Comparison of ENCODE assay signal across 10 cellular contexts in the genomic region with DNA sequence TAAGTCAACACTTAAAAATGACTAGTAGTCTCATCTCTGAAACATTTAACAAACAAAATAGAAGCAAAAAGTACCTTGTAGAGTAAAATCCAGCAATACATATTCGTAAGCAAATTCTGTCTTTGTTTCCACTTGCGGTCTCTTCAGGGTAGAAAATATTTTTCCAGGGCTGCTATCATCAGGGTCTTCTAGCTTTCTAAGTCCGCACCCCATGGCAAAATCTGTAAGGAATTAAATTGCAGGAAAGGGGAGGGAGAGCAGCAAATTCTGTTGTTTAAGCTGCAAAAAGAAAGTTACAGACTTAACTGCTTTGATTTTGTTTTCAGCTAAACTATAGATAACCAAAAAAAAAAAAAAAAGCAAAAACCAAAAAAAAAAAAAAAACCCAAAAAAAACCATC. TPM values are rescaled to one million over a fixed set of nuclear protein-coding genes. Genes with fewer than 3 reads are reported as not detected.
A peak's percentile ranks its signal among the peaks of the same experiment; 100 is the strongest.
DNase-seq lines count a peak whose midpoint lies in the region; ATAC-seq, FAIRE-seq and TF ChIP-seq lines count a peak whose summit lies in the region.
"Had no signal": no experiment of that assay in that cellular context is flagged by ENCODE, and none has a peak within 500 bp of the region (broad histone marks: within the 10 kb centered on the region; RNA-seq: fewer than 3 reads in every experiment).

A gene with protein sequence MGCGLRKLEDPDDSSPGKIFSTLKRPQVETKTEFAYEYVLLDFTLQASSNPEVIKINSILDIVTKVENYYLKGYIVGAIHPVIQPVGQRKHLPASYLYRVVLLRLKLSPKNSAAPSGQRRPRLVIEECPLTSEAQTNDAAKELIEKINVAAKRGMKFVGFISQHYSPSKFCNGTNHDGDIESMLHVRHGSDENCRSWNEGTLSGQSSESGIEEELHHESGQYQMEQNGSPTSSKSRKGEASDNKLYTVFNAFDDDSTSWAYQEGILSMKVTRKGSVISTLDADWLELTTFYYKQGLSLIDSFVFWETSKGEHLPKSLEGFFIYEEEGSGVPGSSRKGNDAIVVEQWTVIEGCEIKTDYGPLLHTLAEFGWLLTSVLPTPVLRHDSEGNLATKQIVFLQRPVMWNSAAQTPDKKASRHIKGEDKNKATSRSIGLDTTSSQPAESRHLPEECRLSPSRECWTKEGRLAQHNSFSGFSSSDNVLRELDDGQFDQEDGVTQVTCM (minus strand): TSS at position 342 of the 400 bp plus-strand sequence. CDS start 129 bp downstream, at position 213.

- WGBS in sigmoid colon, 2 donors, result 69 to 87% methylated on average over 3 of the region's 3 CpGs

- H4K20me1 ChIP-seq in GM23338 (replicated peaks; ENCODE audit: insufficient read depth), result no peaks in the 10 kb centered on the region

- H3K4me3 ChIP-seq in GM23338 (peak within 1 kb of the TSS; percentile 43), kidney (ENCODE audit: low read length in 2 of 2) (peak within 1 kb of the TSS; percentile 49 to 62), sigmoid colon (peak within 1 kb of the TSS; percentile 21 to 40 (median 31)), HAP-1 (no peak within 1 kb of the TSS)

- peak within 1 kb of the TSS; percentile 61 for H3K4me3 Mint-ChIP-seq in GM23338
- H3K4me3 Mint-ChIP-seq in activated CD4-positive, alpha-beta T cell treated with anti-CD3 and anti-CD28 coated beads, Interleukin-2, amount 10 ng/mL, durations not matched to agents 24 days and 14 days, result no peak within 1 kb of the TSS

- intact Hi-C loops in kidney (cut with DNase I) (no loop called here), sigmoid colon (cut with DNase I) (loop anchor here (5.0 kb wide), 1 partner anchor 43 kb away; no protein-coding TSS in a partner anchor)
- intact Hi-C loops in activated CD4-positive, alpha-beta T cell treated with anti-CD3 and anti-CD28 coated beads, Interleukin-2, amount 10 ng/mL, durations not matched to agents 24 days and 14 days (cut with micrococcal nuclease), result no loop called here

- H3K36me3 ChIP-seq in GM23338 (ENCODE audit: insufficient read depth) (no peaks in the 10 kb centered on the region), kidney (ENCODE audit: control insufficient read depth in 1 of 2, insufficient read depth in 2 of 2, low read length in 2 of 2) (no peaks in the 10 kb centered on the region), sigmoid colon (no peaks in the 10 kb centered on the region), HAP-1 (replicated peaks) (no peaks in the 10 kb centered on the region)

- H3K79me2 ChIP-seq in GM23338 (replicated peaks; ENCODE audit: insufficient read depth), result no peaks in the 10 kb centered on the region

- H3K27me3 Mint-ChIP-seq in GM23338 (ENCODE audit: insufficient read depth, low read depth, poor library complexity), result no peaks in the 10 kb centered on the region
- H3K27me3 Mint-ChIP-seq in activated CD4-positive, alpha-beta T cell treated with anti-CD3 and anti-CD28 coated beads, Interleukin-2, amount 10 ng/mL, durations not matched to agents 24 days and 14 days, result peaks cover 23% of the 10 kb centered on the region

- H3K4me1 ChIP-seq in GM23338 (ENCODE audit: insufficient read depth) (peaks cover 37% of the 10 kb centered on the region), kidney (ENCODE audit: control insufficient read depth in 1 of 2, insufficient read depth in 1 of 2, low read depth in 1 of 2, low read length in 2 of 2) (no peaks in the 10 kb centered on the region), sigmoid colon (no peaks in the 10 kb centered on the region), HAP-1 (no peaks in the 10 kb centered on the region)

- H3K27me3 ChIP-seq in GM23338 (ENCODE audit: insufficient read depth), result no peaks in the 10 kb centered on the region
- no peaks in the 10 kb centered on the region for H3K27me3 ChIP-seq in sigmoid colon
- H3K27me3 ChIP-seq in HAP-1 (ENCODE audit: low read depth), result no peaks in the 10 kb centered on the region

- peak within 1 kb of the TSS; percentile 78 for H3K27ac Mint-ChIP-seq in GM23338
- H3K27ac Mint-ChIP-seq in activated CD4-positive, alpha-beta T cell treated with anti-CD3 and anti-CD28 coated beads, Interleukin-2, amount 10 ng/mL, durations not matched to agents 24 days and 14 days, result no peak within 1 kb of the TSS

- no peaks in the 10 kb centered on the region for H3K9me3 Mint-ChIP-seq in GM23338
- H3K9me3 Mint-ChIP-seq in activated CD4-positive, alpha-beta T cell treated with anti-CD3 and anti-CD28 coated beads, Interleukin-2, amount 10 ng/mL, durations not matched to agents 24 days and 14 days, result no peaks in the 10 kb centered on the region

- H3K9ac ChIP-seq in kidney (ENCODE audit: low read length in 2 of 2), result peak within 1 kb of the TSS; percentile 31 to 51

- H3K9me2 ChIP-seq in GM23338 (ENCODE audit: insufficient read depth), result no peaks in the 10 kb centered on the region

- no peaks in the 10 kb centered on the region for H3K36me3 Mint-ChIP-seq in GM23338 (ENCODE audit: low read depth)
- no peaks in the 10 kb centered on the region for H3K36me3 Mint-ChIP-seq in activated CD4-positive, alpha-beta T cell treated with anti-CD3 and anti-CD28 coated beads, Interleukin-2, amount 10 ng/mL, durations not matched to agents 24 days and 14 days (ENCODE audit: low read depth)

- FAIRE-seq in kidney (lab: Jason Lieb, UNC), result no peak

- H2AFZ ChIP-seq in GM23338, result peak within 1 kb of the TSS; percentile 14; the same call in 1 of the 2 replicates

- DNase-seq in GM23338 (ENCODE audit: low spot score) (no peak), cerebellum (ENCODE audit: low spot score) (no peak), kidney (no peak), sigmoid colon (no peak), HCEC 1CT (no peak), HAP-1 (ENCODE audit: low spot score in 2 of 2) (no peak)
- no peak for DNase-seq in activated CD4-positive, alpha-beta T cell treated with anti-CD3 and anti-CD28 coated beads, Interleukin-2, amount 10 ng/mL, durations not matched to agents 24 days and 14 days
- DNase-seq: activated CD8-positive, alpha-beta memory T cell treated with anti-CD3 and anti-CD28 coated beads, Interleukin-2, amount 50 U/mL, for 4 hours; MM.1S had no signal

- TF ChIP-seq CTCF in GM23338 (conservative IDR thresholded peaks at IDR 0.05; ENCODE audit: low read depth in 2 of 2) (no peak), kidney (IDR thresholded peaks at IDR 0.05; ENCODE audit: borderline replicate concordance, extremely low read depth, insufficient read depth) (no peak), sigmoid colon (IDR thresholded peaks at IDR 0.05) (no peak)

- no peak for TF ChIP-seq EP300 in sigmoid colon (IDR thresholded peaks at IDR 0.05)

- no peak for TF ChIP-seq POLR2A in sigmoid colon (IDR thresholded peaks at IDR 0.05)

- H3K27ac ChIP-seq in GM23338 (ENCODE audit: low read depth) (no peak within 1 kb of the TSS), kidney (ENCODE audit: low read depth in 2 of 2, low read length in 2 of 2) (peak within 1 kb of the TSS; percentile 4 to 76), sigmoid colon (peak within 1 kb of the TSS; percentile 49 to 63 (median 57))

- H3K9me3 ChIP-seq in kidney (ENCODE audit: control insufficient read depth in 1 of 2, low read length in 2 of 2) (no peaks in the 10 kb centered on the region), sigmoid colon (no peaks in the 10 kb centered on the region), HAP-1 (no peaks in the 10 kb centered on the region)

- H3K4me1 Mint-ChIP-seq in GM23338, result peaks cover 26% of the 10 kb centered on the region
- no peaks in the 10 kb centered on the region for H3K4me1 Mint-ChIP-seq in activated CD4-positive, alpha-beta T cell treated with anti-CD3 and anti-CD28 coated beads, Interleukin-2, amount 10 ng/mL, durations not matched to agents 24 days and 14 days

- H3K4me2 ChIP-seq in GM23338, result peak within 1 kb of the TSS; percentile 67

- H3F3A ChIP-seq in GM23338 (replicated peaks; ENCODE audit: low read depth), result no peaks in the 10 kb centered on the region

- ATAC-seq in GM23338 (no peak), HG03439 (IDR thresholded peaks at IDR 0.05; ENCODE audit: unreplicated experiment) (no peak)

- in situ Hi-C loops in HAP-1 (cut with MboI; ENCODE audit: low sequenced_read_pairs), result no loop called here

TF ChIP-seq in GM23338, 12 proteins besides CTCF, POLR2A, EP300 and RAD21 (continues in another document):
- TF ChIP-seq ETS1 (IDR thresholded peaks at IDR 0.05) (no peak), EZH2phosphoT487 (IDR thresholded peaks at IDR 0.05; ENCODE audit: unreplicated experiment) (no peak), POLR2AphosphoS5 (IDR thresholded peaks at IDR 0.05; ENCODE audit: low read depth) (no peak), ZNF331 (CRISPR knock-in tag; IDR thresholded peaks at IDR 0.05; ENCODE audit: low read depth) (no peak), CREB1 (CRISPR knock-in tag; IDR thresholded peaks at IDR 0.05; ENCODE audit: low read depth) (no peak), JUNB (IDR thresholded peaks at IDR 0.05; ENCODE audit: unreplicated experiment) (no peak)

RNA-seq across cellular contexts. Expression of the gene that starts here (rescaled TPM):
- total RNA-seq in GM23338 (2014; rRNA removed; shearing (Covaris generic)), result 0.42 and 1.0 TPM in 2 replicates
- 2.1 and 3.6 TPM in 2 replicates for polyA plus RNA-seq in GM23338 (2016; fragmentation: Nextera tagmentation; extraction: Ambion mirVana)
- total RNA-seq in cerebellum, result 50.2 TPM
- total RNA-seq in kidney, result 4.0 TPM
- 1.4 TPM for polyA plus RNA-seq in kidney (ENCODE audit: insufficient read depth, low read depth, low replicate concordance)
- 1 to 10 TPM; 5.4 to 10.0 (median 8.5) TPM for total RNA-seq in sigmoid colon
- 1 to 10 TPM in 2 of 3 donors, under 1 TPM in 1; 0.92 to 3.6 (median 1.3) TPM for polyA plus RNA-seq in sigmoid colon
- total RNA-seq in activated CD4-positive, alpha-beta T cell treated with anti-CD3 and anti-CD28 coated beads, Interleukin-2, amount 10 ng/mL, durations not matched to agents 24 days and 14 days, result not detected in 2 replicates
